In genomic region chr19:48613024-48613851, GRCh38 we compare ENCODE assay signal across 10 cellular contexts. TPM values are rescaled to one million over a fixed set of nuclear protein-coding genes. Genes with fewer than 3 reads are reported as not detected.
A peak's percentile ranks its signal among the peaks of the same experiment; 100 is the strongest.
DNase-seq lines count a peak whose midpoint lies in the region; ATAC-seq and TF ChIP-seq lines count a peak whose summit lies in the region.
"Had no signal": no experiment of that assay in that cellular context is flagged by ENCODE, and none has a peak within 500 bp of the region (broad histone marks: within the 10 kb centered on the region; RNA-seq: fewer than 3 reads in every experiment).

No MANE protein-coding gene starts in this region.

- intact Hi-C loops in tibial artery (cut with DNase I; ENCODE audit: low total_unique reads), result no loop called here

- CTCF ChIA-PET in HEK293T (lab: Yijun Ruan, JAX), result no interaction called here

- H3K4me3 ChIP-seq in tibial artery, result no peak overlapping the region
- H3K4me3 ChIP-seq: lung had no signal

- ATAC-seq in memory B cell (ENCODE audit: low read depth), result no peak
- no peak for ATAC-seq in omental fat pad (ENCODE audit: low FRiP score)

- no peak for TF ChIP-seq CTCF in tibial artery (IDR thresholded peaks at IDR 0.05)
- no peak for TF ChIP-seq CTCF in omental fat pad (IDR thresholded peaks at IDR 0.05)

- H3K4me1 Mint-ChIP-seq in activated T-cell treated with anti-CD3 and anti-CD28 coated beads, Interleukin-2, amount 50 U/mL, for 24 hours (ENCODE audit: low read depth), result peaks cover 23% of the 10 kb centered on the region
- peaks cover 21% of the 10 kb centered on the region for H3K4me1 Mint-ChIP-seq in memory B cell

- H3K27me3 ChIP-seq in tibial artery, result no peaks in the 10 kb centered on the region

- H3K27ac ChIP-seq in temporal lobe (ENCODE audit: low read depth, low read length) (peak overlapping the region; percentile 44), tibial artery (no peak overlapping the region)

- POLR2A ChIA-PET in HEK293T (lab: Yijun Ruan, JAX), result interaction anchor here (0.9 to 1.1 kb wide), 2 partner anchors 11 to 21 kb away, joined by 3 to 4 read pairs; no protein-coding TSS in a partner anchor

- H3K27ac Mint-ChIP-seq in activated T-cell treated with anti-CD3 and anti-CD28 coated beads, Interleukin-2, amount 50 U/mL, for 24 hours, result peak overlapping the region; percentile 85
- peak overlapping the region; percentile 5 for H3K27ac Mint-ChIP-seq in memory B cell

- H3K36me3 ChIP-seq in tibial artery, result peaks cover 24 to 33% (median 31%) of the 10 kb centered on the region in 3 donors

- H3K9me3 Mint-ChIP-seq in activated T-cell treated with anti-CD3 and anti-CD28 coated beads, Interleukin-2, amount 50 U/mL, for 24 hours, result no peaks in the 10 kb centered on the region
- no peaks in the 10 kb centered on the region for H3K9me3 Mint-ChIP-seq in memory B cell

- H3K4me1 ChIP-seq in tibial artery, result peaks cover 0 to 45% (median 13%) of the 10 kb centered on the region in 4 donors

- DNase-seq in activated T-cell treated with anti-CD3 and anti-CD28 coated beads, Interleukin-2, amount 50 U/mL, for 24 hours, result no peak
- no peak for DNase-seq in activated T-cell treated with anti-CD3 and anti-CD28 coated beads for 4 hours
- DNase-seq in anterior cingulate cortex (lab: John Stamatoyannopoulos, UW), result peak in 41 of 58 donors; percentile 8 to 70 (median 39)
- no peak for DNase-seq in memory B cell (ENCODE audit: low spot score in 2 of 2)
- DNase-seq in tibial artery, result no peak
- no peak for DNase-seq in omental fat pad (ENCODE audit: low spot score)
- no peak for DNase-seq in HEK293T (ENCODE audit: extremely low spot score)
- DNase-seq: NCI-H774 had no signal

- H3K4me3 Mint-ChIP-seq in activated T-cell treated with anti-CD3 and anti-CD28 coated beads, Interleukin-2, amount 50 U/mL, for 24 hours, result no peak overlapping the region
- no peak overlapping the region for H3K4me3 Mint-ChIP-seq in memory B cell

- no peaks in the 10 kb centered on the region for H3K9me3 ChIP-seq in tibial artery

- H3K27me3 Mint-ChIP-seq in activated T-cell treated with anti-CD3 and anti-CD28 coated beads, Interleukin-2, amount 50 U/mL, for 24 hours, result no peaks in the 10 kb centered on the region
- no peaks in the 10 kb centered on the region for H3K27me3 Mint-ChIP-seq in memory B cell

- peaks cover 54% of the 10 kb centered on the region for H3K36me3 Mint-ChIP-seq in activated T-cell treated with anti-CD3 and anti-CD28 coated beads, Interleukin-2, amount 50 U/mL, for 24 hours (ENCODE audit: low read depth)
- peaks cover 10% of the 10 kb centered on the region for H3K36me3 Mint-ChIP-seq in memory B cell

TF ChIP-seq in HEK293T, 16 proteins besides CTCF, POLR2A, EP300 and RAD21:
- TF ChIP-seq TARDBP (IDR thresholded peaks at IDR 0.05) (no peak), HDGF (IDR thresholded peaks at IDR 0.05; ENCODE audit: borderline replicate concordance) (no peak), SP1 (IDR thresholded peaks at IDR 0.05) (no peak), BHLHE40 (IDR thresholded peaks at IDR 0.05; ENCODE audit: borderline replicate concordance) (no peak), L3MBTL2 (conservative IDR thresholded peaks at IDR 0.05) (no peak), ARNT (IDR thresholded peaks at IDR 0.05) (no peak), SUZ12 (IDR thresholded peaks at IDR 0.05) (no peak), FOXK2 (IDR thresholded peaks at IDR 0.05) (no peak), FOXM1 (IDR thresholded peaks at IDR 0.05; ENCODE audit: borderline replicate concordance) (no peak), FOXA1 (IDR thresholded peaks at IDR 0.05) (no peak), LEF1 (IDR thresholded peaks at IDR 0.05; ENCODE audit: borderline replicate concordance) (no peak), PKNOX1 (IDR thresholded peaks at IDR 0.05) (no peak), NFRKB (IDR thresholded peaks at IDR 0.05) (no peak), CTBP1 (IDR thresholded peaks at IDR 0.05; ENCODE audit: borderline replicate concordance) (no peak)

RNA-seq across cellular contexts. Expression of gene FAM83E, which starts 1.6 kb away (rescaled TPM):
- total RNA-seq in temporal lobe (not detected), omental fat pad (1 to 10 TPM in 1 of 4 donors, under 1 TPM in 1, not detected in 2; 0.47 to 1.3 TPM)

RNA-seq across cellular contexts. Expression of gene RPL18, which starts 5.7 kb away (rescaled TPM):
- total RNA-seq in temporal lobe (903 TPM), omental fat pad (1,000 to 10,000 TPM; 1,539 to 2,303 (median 1,904) TPM)

RNA-seq across cellular contexts. Expression of gene SPHK2, which starts 6.1 kb away (rescaled TPM):
- total RNA-seq in temporal lobe, result 9.6 TPM
- 10 to 100 TPM in 2 of 4 donors, 1 to 10 TPM in 2; 6.0 to 16.2 (median 9.5) TPM for total RNA-seq in omental fat pad

RNA-seq across cellular contexts. Expression of gene SPACA4, which starts 6.7 kb away (rescaled TPM):
- total RNA-seq in temporal lobe (not detected), omental fat pad (not detected)
- total RNA-seq: lung had no signal

RNA-seq across cellular contexts. Expression of gene DBP, which starts 23.9 kb away (rescaled TPM):
- 3.0 TPM for total RNA-seq in temporal lobe
- 10 to 100 TPM in 1 of 4 donors, 1 to 10 TPM in 3; 2.6 to 12.6 (median 5.2) TPM for total RNA-seq in omental fat pad

Comparison
In these comparisons a context has a peak if more than half of its experiments do, and no peak if none do; other contexts are left out.
1. DNase-seq: peak in anterior cingulate cortex (41 of 58); none in activated T-cell treated with anti-CD3 and anti-CD28 coated beads, Interleukin-2, amount 50 U/mL, for 24 hours (single experiment), activated T-cell treated with anti-CD3 and anti-CD28 coated beads for 4 hours (single experiment), memory B cell (0 of 2), tibial artery (0 of 2), omental fat pad (single experiment) and HEK293T (single experiment).